In genomic region chr3:164794099-164794498, GRCh38 we compare ENCODE assay signal across 4 cellular contexts.
TF ChIP-seq lines count a peak whose summit lies in the region.

No MANE protein-coding gene starts in this region.

TF ChIP-seq in HepG2, 621 proteins besides CTCF, POLR2A, EP300 and RAD21 (continues in another document):
- TF ChIP-seq ZNF572 (CRISPR knock-in tag; IDR thresholded peaks at IDR 0.05) (no peak), MAFF (IDR thresholded peaks at IDR 0.05; ENCODE audit: low read depth, low read length) (0 out of 2 replicates have a peak, but pooled peaks have one; percentile 2), ZNF83 (CRISPR knock-in tag; IDR thresholded peaks at IDR 0.05; ENCODE audit: borderline replicate concordance) (no peak), WIZ (CRISPR knock-in tag; IDR thresholded peaks at IDR 0.05) (no peak), ZBTB8A (CRISPR knock-in tag; IDR thresholded peaks at IDR 0.05; ENCODE audit: borderline replicate concordance, low read depth) (no peak), PITX1 (CRISPR knock-in tag; IDR thresholded peaks at IDR 0.05) (no peak), ZNF644 (CRISPR knock-in tag; IDR thresholded peaks at IDR 0.05; ENCODE audit: low read depth) (no peak), GATAD2A (CRISPR knock-in tag; IDR thresholded peaks at IDR 0.05) (no peak), ZNF101 (CRISPR knock-in tag; IDR thresholded peaks at IDR 0.05; ENCODE audit: borderline replicate concordance, low read depth) (no peak)
- TF ChIP-seq, protein P1, sequence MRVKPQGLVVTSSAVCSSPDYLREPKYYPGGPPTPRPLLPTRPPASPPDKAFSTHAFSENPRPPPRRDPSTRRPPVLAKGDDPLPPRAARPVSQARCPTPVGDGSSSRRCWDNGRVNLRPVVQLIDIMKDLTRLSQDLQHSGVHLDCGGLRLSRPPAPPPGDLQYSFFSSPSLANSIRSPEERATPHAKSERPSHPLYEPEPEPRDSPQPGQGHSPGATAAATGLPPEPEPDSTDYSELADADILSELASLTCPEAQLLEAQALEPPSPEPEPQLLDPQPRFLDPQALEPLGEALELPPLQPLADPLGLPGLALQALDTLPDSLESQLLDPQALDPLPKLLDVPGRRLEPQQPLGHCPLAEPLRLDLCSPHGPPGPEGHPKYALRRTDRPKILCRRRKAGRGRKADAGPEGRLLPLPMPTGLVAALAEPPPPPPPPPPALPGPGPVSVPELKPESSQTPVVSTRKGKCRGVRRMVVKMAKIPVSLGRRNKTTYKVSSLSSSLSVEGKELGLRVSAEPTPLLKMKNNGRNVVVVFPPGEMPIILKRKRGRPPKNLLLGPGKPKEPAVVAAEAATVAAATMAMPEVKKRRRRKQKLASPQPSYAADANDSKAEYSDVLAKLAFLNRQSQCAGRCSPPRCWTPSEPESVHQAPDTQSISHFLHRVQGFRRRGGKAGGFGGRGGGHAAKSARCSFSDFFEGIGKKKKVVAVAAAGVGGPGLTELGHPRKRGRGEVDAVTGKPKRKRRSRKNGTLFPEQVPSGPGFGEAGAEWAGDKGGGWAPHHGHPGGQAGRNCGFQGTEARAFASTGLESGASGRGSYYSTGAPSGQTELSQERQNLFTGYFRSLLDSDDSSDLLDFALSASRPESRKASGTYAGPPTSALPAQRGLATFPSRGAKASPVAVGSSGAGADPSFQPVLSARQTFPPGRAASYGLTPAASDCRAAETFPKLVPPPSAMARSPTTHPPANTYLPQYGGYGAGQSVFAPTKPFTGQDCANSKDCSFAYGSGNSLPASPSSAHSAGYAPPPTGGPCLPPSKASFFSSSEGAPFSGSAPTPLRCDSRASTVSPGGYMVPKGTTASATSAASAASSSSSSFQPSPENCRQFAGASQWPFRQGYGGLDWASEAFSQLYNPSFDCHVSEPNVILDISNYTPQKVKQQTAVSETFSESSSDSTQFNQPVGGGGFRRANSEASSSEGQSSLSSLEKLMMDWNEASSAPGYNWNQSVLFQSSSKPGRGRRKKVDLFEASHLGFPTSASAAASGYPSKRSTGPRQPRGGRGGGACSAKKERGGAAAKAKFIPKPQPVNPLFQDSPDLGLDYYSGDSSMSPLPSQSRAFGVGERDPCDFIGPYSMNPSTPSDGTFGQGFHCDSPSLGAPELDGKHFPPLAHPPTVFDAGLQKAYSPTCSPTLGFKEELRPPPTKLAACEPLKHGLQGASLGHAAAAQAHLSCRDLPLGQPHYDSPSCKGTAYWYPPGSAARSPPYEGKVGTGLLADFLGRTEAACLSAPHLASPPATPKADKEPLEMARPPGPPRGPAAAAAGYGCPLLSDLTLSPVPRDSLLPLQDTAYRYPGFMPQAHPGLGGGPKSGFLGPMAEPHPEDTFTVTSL (CRISPR knock-in tag; IDR thresholded peaks at IDR 0.05; ENCODE audit: borderline replicate concordance): no peak

TF ChIP-seq in A549, 52 proteins besides CTCF, POLR2A, EP300 and RAD21:
- peak; percentile 33 for TF ChIP-seq MAFK (IDR thresholded peaks at IDR 0.05; ENCODE audit: partially characterized antibody)
- TF ChIP-seq ESRRA (IDR thresholded peaks at IDR 0.05; ENCODE audit: borderline replicate concordance, low read length): no peak
- no peak for TF ChIP-seq EHMT2 (IDR thresholded peaks at IDR 0.05; ENCODE audit: low read depth)
- TF ChIP-seq E2F6 (IDR thresholded peaks at IDR 0.05; ENCODE audit: borderline replicate concordance, low read depth): no peak
- TF ChIP-seq FOXS1 (CRISPR knock-in tag; IDR thresholded peaks at IDR 0.05): no peak

TF ChIP-seq in IMR-90, 13 proteins besides CTCF, POLR2A, EP300 and RAD21:
- TF ChIP-seq SMC3 (IDR thresholded peaks at IDR 0.05; ENCODE audit: low read depth, low read length): no peak
- TF ChIP-seq MXI1 (IDR thresholded peaks at IDR 0.05; ENCODE audit: borderline replicate concordance, low read depth, low read length): no peak
- TF ChIP-seq MAFK (IDR thresholded peaks at IDR 0.05; ENCODE audit: low read depth, low read length): peak; percentile 56
- no peak for TF ChIP-seq RFX5 (IDR thresholded peaks at IDR 0.05; ENCODE audit: low read depth, low read length)
TF ChIP-seq in IMR-90: peak in this region for 1.

TF ChIP-seq in K562, 482 proteins besides CTCF, POLR2A, EP300 and RAD21:
- no peak for TF ChIP-seq SP1 (CRISPR knock-in tag; IDR thresholded peaks at IDR 0.05)
- peak; percentile 27; the same call in 1 of the 2 replicates for TF ChIP-seq ZNF316 (IDR thresholded peaks at IDR 0.05)
TF ChIP-seq in K562: peak in this region for 1.
